ENCODE assay signal across 8 cellular contexts in the genomic region with DNA sequence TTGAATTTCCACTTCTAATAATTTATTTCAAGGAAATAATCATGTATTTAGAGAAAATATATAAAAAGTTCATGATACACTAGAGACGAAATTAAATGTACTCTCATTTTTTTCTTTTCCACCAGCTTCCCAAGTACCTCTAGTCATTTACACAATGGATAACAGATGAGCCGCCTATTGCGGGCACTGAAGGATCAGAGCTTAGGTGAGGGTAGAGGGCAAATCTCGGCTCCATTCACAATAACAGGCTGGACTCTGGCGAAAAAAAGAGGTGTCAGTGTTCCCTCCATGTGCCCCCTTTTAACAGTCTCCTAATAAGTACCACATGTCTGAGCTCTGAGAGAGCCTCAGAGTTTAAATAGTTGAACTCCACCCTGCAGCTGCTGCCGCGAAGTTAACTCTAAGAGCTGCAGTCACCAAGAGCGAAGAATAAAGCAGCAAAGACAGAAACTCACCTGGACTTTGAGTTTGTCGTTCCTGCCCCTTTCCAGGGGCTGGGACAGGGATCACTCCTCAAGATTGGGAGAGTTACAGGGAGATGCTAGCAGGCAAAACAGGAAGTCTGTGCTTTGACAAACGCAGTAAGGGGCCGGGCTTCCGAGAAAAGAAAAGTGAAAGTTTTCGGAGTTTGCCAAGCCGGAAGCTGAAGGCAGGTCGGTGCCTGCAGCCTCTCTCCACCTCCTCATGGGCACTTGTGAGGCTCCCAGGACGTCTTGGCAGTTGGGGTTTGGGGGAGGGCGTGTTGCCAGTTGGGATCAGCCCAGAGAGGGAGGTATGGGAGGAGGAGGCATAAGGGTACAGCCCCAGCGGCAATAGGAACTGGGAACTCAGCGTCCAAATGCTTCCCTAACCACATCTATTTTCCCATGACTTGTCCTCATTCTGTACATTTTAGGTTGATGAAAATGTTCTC. TPM values are rescaled to one million over a fixed set of nuclear protein-coding genes. Genes with fewer than 3 reads are reported as not detected.
DNase-seq lines count a peak whose midpoint lies in the region; ATAC-seq and TF ChIP-seq lines count a peak whose summit lies in the region.

Gene SP110 (minus strand): TSS at position 566 of the 913 bp plus-strand sequence. CDS start 3,057 bp downstream, outside the sequence.

- H3K27ac ChIP-seq in colonic mucosa, result peak within 1 kb of the TSS; percentile 90

- peak; percentile 70 for DNase-seq in GM12864 (ENCODE audit: low read depth)
- DNase-seq in NCI-H2029 (lab: John Stamatoyannopoulos, UW), result peak; percentile 68
- peak; percentile 73 to 76 for DNase-seq in activated CD4-positive, alpha-beta T cell treated with anti-CD3 and anti-CD28 coated beads for 4 hours
- peak; percentile 92 for DNase-seq in colonic mucosa
- peak; percentile 86 for DNase-seq in left lobe of liver (ENCODE audit: low spot score)
- peak; percentile 77 for DNase-seq in stimulated activated CD4-positive, alpha-beta T cell treated with anti-CD3 and anti-CD28 coated beads, Interleukin-2, amount 100 ng/mL, for 4 hours (ENCODE audit: low read depth)
- no peak for DNase-seq in NCI-H187 treated with DMSO at 0.1 percent for 48 hours (lab: John Stamatoyannopoulos, UW)

- peaks cover 3% of the 10 kb centered on the region for H3K36me3 ChIP-seq in colonic mucosa

- H3K27me3 ChIP-seq in colonic mucosa, result no peaks in the 10 kb centered on the region

- intact Hi-C loops in colonic mucosa (cut with DNase I), result no loop called here

- peak within 1 kb of the TSS; percentile 28 to 62 for H3K9ac ChIP-seq in colonic mucosa (ENCODE audit: low read depth in 2 of 2, low read length in 2 of 2)

- peaks cover 4% of the 10 kb centered on the region for H3K4me1 ChIP-seq in colonic mucosa

- ATAC-seq in HG02571 (IDR thresholded peaks at IDR 0.05; ENCODE audit: unreplicated experiment) (peak; percentile 73), left lobe of liver (peak; percentile 98)

- TF ChIP-seq CTCF in GM12864 (IDR thresholded peaks at IDR 0.05; ENCODE audit: low read depth, low read length, missing control alignments) (no peak), colonic mucosa (IDR thresholded peaks at IDR 0.05) (no peak)

- H3K9me3 ChIP-seq in colonic mucosa, result no peaks in the 10 kb centered on the region

- H3K4me3 ChIP-seq in GM12864 (ENCODE audit: low read depth, low read length), result peak within 1 kb of the TSS; percentile 69
- peak within 1 kb of the TSS; percentile 64 for H3K4me3 ChIP-seq in colonic mucosa

RNA-seq across cellular contexts. Expression of gene SP110, which starts in this region (rescaled TPM):
- 10 to 100 TPM; 10.8 to 11.6 TPM for total RNA-seq in colonic mucosa
- 6.0 TPM for total RNA-seq in left lobe of liver
